ENCODE assay signal across 10 cellular contexts in genomic region chr15:91694829-91695205, GRCh38.
DNase-seq lines count a peak whose midpoint lies in the region; ATAC-seq and TF ChIP-seq lines count a peak whose summit lies in the region.
"Had no signal": no experiment of that assay in that cellular context is flagged by ENCODE, and none has a peak within 500 bp of the region (broad histone marks: within the 10 kb centered on the region; RNA-seq: fewer than 3 reads in every experiment).

No MANE protein-coding gene starts in this region.

- no peak overlapping the region for H3K4me2 ChIP-seq in neural cell (ENCODE audit: low read length)

- H3K36me3 ChIP-seq in esophagus squamous epithelium: no peaks in the 10 kb centered on the region
- no peaks in the 10 kb centered on the region for H3K36me3 ChIP-seq in neural cell (ENCODE audit: insufficient read depth, low read length)

- DNase-seq in Right ventricle myocardium inferior (ENCODE audit: missing footprints): no peak
- no peak for DNase-seq in cardiac septum (ENCODE audit: low spot score)
- no peak for DNase-seq in esophagus squamous epithelium (lab: John Stamatoyannopoulos, UW)
- DNase-seq in NCI-H1930 (lab: John Stamatoyannopoulos, UW): no peak
- no peak for DNase-seq in activated T-cell treated with anti-CD3 and anti-CD28 coated beads for 4 hours
- DNase-seq in activated CD4-positive, alpha-beta T cell treated with anti-CD3 and anti-CD28 coated beads for 1 hour: no peak
- DNase-seq: activated CD4-positive, CD25-positive, alpha-beta regulatory T cell treated with anti-CD3 and anti-CD28 coated beads, Interleukin-2, amount 50 U/mL, for 72 hours; effector CD4-positive, alpha-beta T cell had no signal

- H3K4me1 ChIP-seq in esophagus squamous epithelium: peaks cover 0 to 9% (median 0%) of the 10 kb centered on the region in 3 donors

- WGBS in esophagus squamous epithelium, 2 donors: 38 to 42% methylated on average over 4 of the region's 4 CpGs

- H3K9ac ChIP-seq in neural cell (ENCODE audit: low read length): no peak overlapping the region

- H3K9me2 ChIP-seq in neural cell (ENCODE audit: insufficient read depth, low read length): no peaks in the 10 kb centered on the region

- no peak overlapping the region for H2AFZ ChIP-seq in neural cell (ENCODE audit: low read depth, low read length)

- H3F3A ChIP-seq in neural cell (ENCODE audit: insufficient read depth, low read length, poor library complexity, severe bottlenecking): peaks cover 4% of the 10 kb centered on the region

- H4K20me1 ChIP-seq in neural cell (ENCODE audit: insufficient read depth): no peaks in the 10 kb centered on the region

- H3K4me3 ChIP-seq in esophagus squamous epithelium: peak overlapping the region in 3 of 4 donors; percentile 26 to 50 (median 34)
- H3K4me3 ChIP-seq in neural cell (ENCODE audit: low read length): no peak overlapping the region

- H3K79me2 ChIP-seq in neural cell (replicated peaks; ENCODE audit: insufficient read depth, low read length): no peaks in the 10 kb centered on the region

- H3K27ac ChIP-seq in esophagus squamous epithelium (peak overlapping the region; percentile 56 to 89 (median 84)), neural cell (ENCODE audit: low read length) (peak overlapping the region; percentile 50)

- no peak for TF ChIP-seq RAD21 in neural cell (conservative IDR thresholded peaks at IDR 0.05)

- ATAC-seq in Right ventricle myocardium inferior: peak; percentile 84
- ATAC-seq in HG03378 (IDR thresholded peaks at IDR 0.05; ENCODE audit: unreplicated experiment): no peak

- TF ChIP-seq EP300 in neural cell (conservative IDR thresholded peaks at IDR 0.05; ENCODE audit: poor library complexity, severe bottlenecking): no peak

- H3K9me3 ChIP-seq in esophagus squamous epithelium (no peaks in the 10 kb centered on the region), neural cell (ENCODE audit: low read length) (no peaks in the 10 kb centered on the region)

- TF ChIP-seq CTCF in esophagus squamous epithelium (IDR thresholded peaks at IDR 0.05) (no peak), neural cell (IDR thresholded peaks at IDR 0.05; ENCODE audit: poor library complexity, severe bottlenecking) (no peak)

- intact Hi-C loops in Right ventricle myocardium inferior (cut with DNase I): no loop called here
- intact Hi-C loops in cardiac septum (cut with DNase I): loop anchor here (2.0 kb wide), 1 partner anchor 134 kb away; no protein-coding TSS in a partner anchor
- intact Hi-C loops in esophagus squamous epithelium (cut with DNase I): loop anchor here (10.0 kb wide), 1 partner anchor 390 kb away; no protein-coding TSS in a partner anchor

- H3K27me3 ChIP-seq in esophagus squamous epithelium: no peaks in the 10 kb centered on the region
- H3K27me3 ChIP-seq in neural cell (ENCODE audit: insufficient read depth, low read depth, low read length): no peaks in the 10 kb centered on the region

- no peak for TF ChIP-seq POLR2A in esophagus squamous epithelium (IDR thresholded peaks at IDR 0.05)

TF ChIP-seq in neural cell, 6 proteins besides CTCF, POLR2A, EP300 and RAD21:
- TF ChIP-seq, protein P1, sequence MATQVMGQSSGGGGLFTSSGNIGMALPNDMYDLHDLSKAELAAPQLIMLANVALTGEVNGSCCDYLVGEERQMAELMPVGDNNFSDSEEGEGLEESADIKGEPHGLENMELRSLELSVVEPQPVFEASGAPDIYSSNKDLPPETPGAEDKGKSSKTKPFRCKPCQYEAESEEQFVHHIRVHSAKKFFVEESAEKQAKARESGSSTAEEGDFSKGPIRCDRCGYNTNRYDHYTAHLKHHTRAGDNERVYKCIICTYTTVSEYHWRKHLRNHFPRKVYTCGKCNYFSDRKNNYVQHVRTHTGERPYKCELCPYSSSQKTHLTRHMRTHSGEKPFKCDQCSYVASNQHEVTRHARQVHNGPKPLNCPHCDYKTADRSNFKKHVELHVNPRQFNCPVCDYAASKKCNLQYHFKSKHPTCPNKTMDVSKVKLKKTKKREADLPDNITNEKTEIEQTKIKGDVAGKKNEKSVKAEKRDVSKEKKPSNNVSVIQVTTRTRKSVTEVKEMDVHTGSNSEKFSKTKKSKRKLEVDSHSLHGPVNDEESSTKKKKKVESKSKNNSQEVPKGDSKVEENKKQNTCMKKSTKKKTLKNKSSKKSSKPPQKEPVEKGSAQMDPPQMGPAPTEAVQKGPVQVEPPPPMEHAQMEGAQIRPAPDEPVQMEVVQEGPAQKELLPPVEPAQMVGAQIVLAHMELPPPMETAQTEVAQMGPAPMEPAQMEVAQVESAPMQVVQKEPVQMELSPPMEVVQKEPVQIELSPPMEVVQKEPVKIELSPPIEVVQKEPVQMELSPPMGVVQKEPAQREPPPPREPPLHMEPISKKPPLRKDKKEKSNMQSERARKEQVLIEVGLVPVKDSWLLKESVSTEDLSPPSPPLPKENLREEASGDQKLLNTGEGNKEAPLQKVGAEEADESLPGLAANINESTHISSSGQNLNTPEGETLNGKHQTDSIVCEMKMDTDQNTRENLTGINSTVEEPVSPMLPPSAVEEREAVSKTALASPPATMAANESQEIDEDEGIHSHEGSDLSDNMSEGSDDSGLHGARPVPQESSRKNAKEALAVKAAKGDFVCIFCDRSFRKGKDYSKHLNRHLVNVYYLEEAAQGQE (IDR thresholded peaks at IDR 0.05; ENCODE audit: borderline replicate concordance): no peak
- TF ChIP-seq MXI1 (conservative IDR thresholded peaks at IDR 0.05; ENCODE audit: poor library complexity, severe bottlenecking) (no peak), POLR2AphosphoS5 (IDR thresholded peaks at IDR 0.05) (no peak), EZH2 (IDR thresholded peaks at IDR 0.05; ENCODE audit: borderline replicate concordance, insufficient read depth, low read length, poor library complexity, severe bottlenecking) (no peak), TAF1 (IDR thresholded peaks at IDR 0.05; ENCODE audit: low read depth) (no peak), SMC3 (conservative IDR thresholded peaks at IDR 0.05; ENCODE audit: poor library complexity) (no peak)
